Comparison of ENCODE assay signal across 26 cellular contexts in genomic region chr1:6694126-6694713, GRCh38.
"Had no signal": no experiment of that assay in that cellular context is flagged by ENCODE, and none has a peak within 500 bp of the region (broad histone marks: within the 10 kb centered on the region; RNA-seq: fewer than 3 reads in every experiment).

No MANE protein-coding gene starts in this region.

- DNase-seq: activated CD8-positive, alpha-beta memory T cell treated with anti-CD3 and anti-CD28 coated beads for 24 hours; activated CD8-positive, alpha-beta memory T cell treated with anti-CD3 and anti-CD28 coated beads, Interleukin-2, amount 50 U/mL, for 48 hours; activated effector memory CD4-positive, alpha-beta T cell treated with Interleukin-2 at 50 U/mL for 16 hours; activated naive CD4-positive, alpha-beta T cell treated with anti-CD3 and anti-CD28 coated beads, Interleukin-2, amount 50 U/mL, for 16 hours; activated T-cell treated with anti-CD3 and anti-CD28 coated beads, Interleukin-2, amount 50 U/mL, for 48 hours; colonic mucosa; erythroblast; head of caudate nucleus; immature natural killer cell; kidney glomerular epithelial cell; left ventricle myocardium inferior; mammary epithelial cell; psoas muscle; right cardiac atrium; stimulated activated CD4-positive, alpha-beta T cell treated with anti-CD3 and anti-CD28 coated beads, Interleukin-2, amount 100 ng/mL, for 24 hours; stimulated activated naive CD8-positive, alpha-beta T cell treated with anti-CD3 and anti-CD28 coated beads, Interleukin-15, Interleukin-2, amounts not matched to agents 100 U/mL and 50 U/mL, for 24 hours; substantia nigra; T-helper 1 cell; T1000 had no signal

- H3K27ac ChIP-seq: ascending aorta, colonic mucosa, left ventricle myocardium inferior, psoas muscle, tibial nerve, vagina had no signal

- H3K4me1 ChIP-seq: ascending aorta, colonic mucosa had no signal

- H3K4me3 Mint-ChIP-seq: central memory CD8-positive, alpha-beta T cell; immature natural killer cell; neural crest cell had no signal

- H3K36me3 Mint-ChIP-seq: immature natural killer cell had no signal

- H3K27ac Mint-ChIP-seq: immature natural killer cell had no signal

- H3K27me3 ChIP-seq: ascending aorta, colonic mucosa, tibial nerve, vagina had no signal

- H3K36me3 ChIP-seq: ascending aorta, colonic mucosa, left ventricle myocardium inferior, vagina had no signal

- H3K9me3 Mint-ChIP-seq: central memory CD8-positive, alpha-beta T cell; immature natural killer cell; neural crest cell had no signal

- FAIRE-seq: endometrium, frontal cortex had no signal

- H3K4me3 ChIP-seq: ascending aorta, colonic mucosa, left ventricle myocardium inferior, psoas muscle, tibial nerve, vagina had no signal

- H3K27me3 Mint-ChIP-seq: central memory CD8-positive, alpha-beta T cell had no signal

- H3K9me3 ChIP-seq: ascending aorta, colonic mucosa, left ventricle myocardium inferior, psoas muscle, tibial nerve, vagina had no signal
